15 cellular contexts compared by ENCODE assay signal in genomic region chr5:7851617-7852289, GRCh38.
DNase-seq lines count a peak whose midpoint lies in the region; ATAC-seq and TF ChIP-seq lines count a peak whose summit lies in the region.
"Had no signal": no experiment of that assay in that cellular context is flagged by ENCODE, and none has a peak within 500 bp of the region (broad histone marks: within the 10 kb centered on the region; RNA-seq: fewer than 3 reads in every experiment).

No MANE protein-coding gene starts in this region.

- no peak overlapping the region for H3K9ac ChIP-seq in HUES48 (ENCODE audit: low read depth, low read length)

- H3K4me3 ChIP-seq in HUES48 (ENCODE audit: low read depth, low read length), result peak overlapping the region; percentile 77

- H3K9me3 Mint-ChIP-seq in central memory CD8-positive, alpha-beta T cell, result no peaks in the 10 kb centered on the region
- H3K9me3 Mint-ChIP-seq in nephron, result no peaks in the 10 kb centered on the region
- H3K9me3 Mint-ChIP-seq: stimulated activated naive CD8-positive, alpha-beta T cell treated with anti-CD3 and anti-CD28 coated beads, Interleukin-15, Interleukin-2, amounts not matched to agents 100 ng/mL and 50 ng/mL, for 24 hours had no signal

- no peak overlapping the region for H3K27ac Mint-ChIP-seq in central memory CD8-positive, alpha-beta T cell (ENCODE audit: low read depth)
- peak overlapping the region in 2 of 3 experiments; percentile 7 to 46 for H3K27ac Mint-ChIP-seq in nephron
- H3K27ac Mint-ChIP-seq: stimulated activated naive CD8-positive, alpha-beta T cell treated with anti-CD3 and anti-CD28 coated beads, Interleukin-15, Interleukin-2, amounts not matched to agents 100 ng/mL and 50 ng/mL, for 24 hours had no signal

- no peaks in the 10 kb centered on the region for H3K9me3 ChIP-seq in HUES48 (ENCODE audit: control insufficient read depth, insufficient read depth, low read length)

- peaks cover 15% of the 10 kb centered on the region for H3K27me3 ChIP-seq in HUES48 (ENCODE audit: control insufficient read depth, insufficient read depth, low read length)

- H3K4me1 Mint-ChIP-seq in central memory CD8-positive, alpha-beta T cell, result peaks cover 16% of the 10 kb centered on the region
- H3K4me1 Mint-ChIP-seq in nephron, result peaks cover 6% of the 10 kb centered on the region

- ATAC-seq in central memory CD8-positive, alpha-beta T cell (replicated peaks; ENCODE audit: extremely low read depth, poor library complexity, severe bottlenecking), result no peak
- ATAC-seq in GM18517 (IDR thresholded peaks at IDR 0.05; ENCODE audit: unreplicated experiment), result no peak
- ATAC-seq in HG02571 (IDR thresholded peaks at IDR 0.05; ENCODE audit: unreplicated experiment), result no peak

- TF ChIP-seq CTCF in C4-2B (conservative IDR thresholded peaks at IDR 0.05) (no peak), nephron (IDR thresholded peaks at IDR 0.05; ENCODE audit: unreplicated experiment in 3 of 3) (no peak)

- peak overlapping the region; percentile 76 for H3K4me3 Mint-ChIP-seq in central memory CD8-positive, alpha-beta T cell
- H3K4me3 Mint-ChIP-seq in nephron, result peak overlapping the region; percentile 85 to 89 (median 88)

- no peaks in the 10 kb centered on the region for H3K36me3 Mint-ChIP-seq in central memory CD8-positive, alpha-beta T cell (ENCODE audit: insufficient read depth)
- H3K36me3 Mint-ChIP-seq in nephron (ENCODE audit: low read depth), result peaks cover 11% of the 10 kb centered on the region

- no peaks in the 10 kb centered on the region for H3K36me3 ChIP-seq in HUES48 (ENCODE audit: control insufficient read depth, insufficient read depth, low read length)

- peaks cover 7% of the 10 kb centered on the region; the same call in 1 of the 2 replicates for H3K4me1 ChIP-seq in HUES48 (ENCODE audit: control insufficient read depth, insufficient read depth, low read length)

- peaks cover 36% of the 10 kb centered on the region for H3K27me3 Mint-ChIP-seq in central memory CD8-positive, alpha-beta T cell
- peaks cover 25% of the 10 kb centered on the region for H3K27me3 Mint-ChIP-seq in nephron (ENCODE audit: low read depth)

- H3K27ac ChIP-seq in C4-2B (peak overlapping the region; percentile 45), HUES48 (ENCODE audit: low read depth, low read length) (no peak overlapping the region)
- H3K27ac ChIP-seq: coronary artery had no signal

- no peak for DNase-seq in central memory CD8-positive, alpha-beta T cell (ENCODE audit: low spot score in 2 of 2)
- DNase-seq in stimulated activated CD4-positive, alpha-beta T cell treated with anti-CD3 and anti-CD28 coated beads, Interleukin-2, amount 100 ng/mL, for 48 hours, result no peak
- no peak for DNase-seq in GDM1 (lab: John Stamatoyannopoulos, UW)
- DNase-seq: activated gamma-delta T cell treated with Interleukin-2 at 50 U/mL for 16 hours; NCI-H524 treated with DMSO at 0.1 percent for 48 hours; occipital lobe; SIG-M5; stimulated activated CD4-positive, alpha-beta T cell treated with anti-CD3 and anti-CD28 coated beads, Interleukin-4, amount 100 ng/mL, for 1 hour had no signal
